18 cellular contexts compared by ENCODE assay signal in the genomic region with DNA sequence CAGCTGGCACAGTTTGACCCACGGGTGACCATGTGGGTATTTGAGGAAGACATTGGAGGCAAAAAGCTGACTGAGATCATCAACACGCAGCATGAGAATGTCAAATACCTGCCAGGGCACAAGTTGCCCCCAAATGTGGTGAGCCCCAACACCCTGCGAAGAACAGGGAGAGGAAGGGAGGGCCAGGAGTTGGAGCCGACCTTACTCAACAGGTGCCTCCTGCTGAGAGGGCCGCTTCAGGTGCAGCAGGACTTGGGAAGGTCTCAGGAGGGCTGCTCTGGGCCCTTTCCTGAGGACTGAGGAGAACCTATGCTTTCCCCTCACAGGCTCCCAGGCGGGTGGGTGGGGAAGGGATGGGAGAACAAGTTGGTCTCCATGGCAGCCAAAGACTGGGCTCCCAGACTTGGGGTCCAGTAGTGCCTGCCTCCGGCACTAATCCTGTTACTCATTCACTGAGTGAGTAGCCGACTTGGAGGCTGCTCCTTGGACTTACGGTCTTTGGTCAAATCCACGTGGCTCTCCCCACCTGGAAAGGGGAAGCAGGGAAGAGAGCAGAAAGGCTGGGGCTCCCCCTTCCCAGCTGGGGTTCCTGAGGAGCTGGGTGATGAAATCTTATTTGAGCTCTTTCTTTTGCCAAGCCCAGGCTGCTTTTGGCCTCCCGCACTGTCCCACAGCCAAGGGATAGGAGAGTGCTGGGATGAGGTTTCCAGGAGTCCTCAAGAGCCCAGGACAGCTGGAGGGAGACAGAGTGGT. TPM values are rescaled to one million over a fixed set of nuclear protein-coding genes. Genes with fewer than 3 reads are reported as not detected.
DNase-seq lines count a peak whose midpoint lies in the region; ATAC-seq, FAIRE-seq and TF ChIP-seq lines count a peak whose summit lies in the region.
"Had no signal": no experiment of that assay in that cellular context is flagged by ENCODE, and none has a peak within 500 bp of the region (broad histone marks: within the 10 kb centered on the region; RNA-seq: fewer than 3 reads in every experiment).

No MANE protein-coding gene starts in this region.

- H3K4me3 Mint-ChIP-seq in progenitor cell of endocrine pancreas (ENCODE audit: low read depth), result no peak overlapping the region
- H3K4me3 Mint-ChIP-seq: activated T-helper 17 cell treated with anti-CD3 and anti-CD28 coated beads, Interleukin-2, amount 50 U/mL, for 72 hours had no signal

- FAIRE-seq in frontal cortex (lab: Jason Lieb, UNC), result no peak

- ATAC-seq in heart right ventricle, result no peak
- ATAC-seq in HG03378 (IDR thresholded peaks at IDR 0.05; ENCODE audit: unreplicated experiment), result no peak
- ATAC-seq: activated T-helper 17 cell treated with anti-CD3 and anti-CD28 coated beads, Interleukin-2, amount 50 U/mL, for 72 hours had no signal

- WGBS in heart right ventricle, 2 donors, result 81 to 83% methylated on average over 11 of the region's 11 CpGs

- intact Hi-C loops in left ventricle myocardium inferior (cut with micrococcal nuclease) (no loop called here), heart right ventricle (cut with DNase I) (no loop called here)

- no peaks in the 10 kb centered on the region for H3K9me3 Mint-ChIP-seq in progenitor cell of endocrine pancreas (ENCODE audit: low read depth)
- H3K9me3 Mint-ChIP-seq: activated T-helper 17 cell treated with anti-CD3 and anti-CD28 coated beads, Interleukin-2, amount 50 U/mL, for 72 hours had no signal

- TF ChIP-seq CTCF in left ventricle myocardium inferior (IDR thresholded peaks at IDR 0.05; ENCODE audit: borderline replicate concordance), result no peak
- TF ChIP-seq CTCF in heart right ventricle (IDR thresholded peaks at IDR 0.05), result no peak
- TF ChIP-seq CTCF in progenitor cell of endocrine pancreas (IDR thresholded peaks at IDR 0.05; ENCODE audit: unreplicated experiment), result no peak

- H3K36me3 Mint-ChIP-seq in progenitor cell of endocrine pancreas (ENCODE audit: insufficient read depth), result peaks cover 4% of the 10 kb centered on the region

- H3K27me3 ChIP-seq in left ventricle myocardium inferior (ENCODE audit: low read depth) (no peaks in the 10 kb centered on the region), heart right ventricle (no peaks in the 10 kb centered on the region)
- H3K27me3 ChIP-seq: spleen had no signal

- H3K36me3 ChIP-seq in left ventricle myocardium inferior, result peaks cover 11% of the 10 kb centered on the region
- peaks cover 0 to 24% (median 6%) of the 10 kb centered on the region in 9 donors for H3K36me3 ChIP-seq in heart right ventricle

- H3K27ac ChIP-seq in left ventricle myocardium inferior (replicated peaks), result peak overlapping the region; percentile 66
- peak overlapping the region in 2 of 10 donors; percentile 18 to 47 for H3K27ac ChIP-seq in heart right ventricle
- H3K27ac ChIP-seq: C4-2B, spleen had no signal

- H3K4me1 Mint-ChIP-seq in progenitor cell of endocrine pancreas (ENCODE audit: low read depth), result peaks cover 18% of the 10 kb centered on the region

- H3K9me3 ChIP-seq in left ventricle myocardium inferior (replicated peaks) (no peaks in the 10 kb centered on the region), heart right ventricle (no peaks in the 10 kb centered on the region)
- H3K9me3 ChIP-seq: spleen had no signal

- H3K27me3 Mint-ChIP-seq in progenitor cell of endocrine pancreas, result peaks cover 7% of the 10 kb centered on the region
- H3K27me3 Mint-ChIP-seq: activated T-helper 17 cell treated with anti-CD3 and anti-CD28 coated beads, Interleukin-2, amount 50 U/mL, for 72 hours had no signal

- H3K4me3 ChIP-seq in left ventricle myocardium inferior, result peak overlapping the region; percentile 59
- peak overlapping the region in 1 of 10 donors; percentile 26 for H3K4me3 ChIP-seq in heart right ventricle
- H3K4me3 ChIP-seq: spleen had no signal

- H3K4me1 ChIP-seq in left ventricle myocardium inferior (peaks cover 52% of the 10 kb centered on the region), heart right ventricle (peaks cover 9 to 50% (median 33%) of the 10 kb centered on the region in 9 donors)

- no peak for DNase-seq in left ventricle myocardium inferior
- DNase-seq in heart right ventricle, result no peak
- DNase-seq in left kidney (ENCODE audit: low read depth, low spot score), result peak; percentile 69
- DNase-seq in progenitor cell of endocrine pancreas (ENCODE audit: low spot score, unreplicated experiment), result no peak
- DNase-seq in RPMI8226, result no peak
- no peak for DNase-seq in frontal cortex (ENCODE audit: low spot score in 2 of 2)
- DNase-seq in activated T-cell treated with anti-CD3 and anti-CD28 coated beads for 4 hours, result no peak
- DNase-seq: activated CD4-positive, CD25-positive, alpha-beta regulatory T cell; DMS153; foreskin melanocyte; NCI-H2029 treated with DMSO at 0.1 percent for 48 hours; NCI-H510A; SIG-M5; spleen; T-helper 2 cell had no signal

- H3K27ac Mint-ChIP-seq in progenitor cell of endocrine pancreas, result peak overlapping the region; percentile 17

RNA-seq across cellular contexts. Expression of a gene that starts 1.0 kb away (rescaled TPM):
- total RNA-seq in left ventricle myocardium inferior (9.0 TPM), heart right ventricle (10 to 100 TPM in 7 of 10 donors, 1 to 10 TPM in 3; 5.2 to 67.7 (median 15.5) TPM), progenitor cell of endocrine pancreas (2.0 and 2.1 TPM in 2 replicates), frontal cortex (9.4 TPM)
- polyA plus RNA-seq in heart right ventricle, result 10 to 100 TPM; 13.2 to 15.8 TPM

RNA-seq across cellular contexts. Expression of a gene that starts 7.2 kb away (rescaled TPM):
- total RNA-seq in left ventricle myocardium inferior (195 TPM), heart right ventricle (100 to 1,000 TPM; 144 to 239 (median 170) TPM), progenitor cell of endocrine pancreas (25.1 and 30.1 TPM in 2 replicates), frontal cortex (11.0 TPM)
- 100 to 1,000 TPM in 1 of 2 donors, 10 to 100 TPM in 1; 93.8 to 167 TPM for polyA plus RNA-seq in heart right ventricle

RNA-seq across cellular contexts. Expression of a gene that starts 19.6 kb away (rescaled TPM):
- 15.4 TPM for total RNA-seq in left ventricle myocardium inferior
- total RNA-seq in heart right ventricle, result 10 to 100 TPM; 13.3 to 24.0 (median 17.4) TPM
- polyA plus RNA-seq in heart right ventricle, result 10 to 100 TPM; 12.0 to 13.0 TPM
- 160 and 167 TPM in 2 replicates for total RNA-seq in progenitor cell of endocrine pancreas
- total RNA-seq in frontal cortex, result 35.1 TPM

RNA-seq across cellular contexts. Expression of a gene that starts 47.4 kb away (rescaled TPM):
- total RNA-seq in left ventricle myocardium inferior (0.96 TPM), heart right ventricle (1 to 10 TPM in 4 of 10 donors, under 1 TPM in 6; 0.17 to 1.6 (median 0.82) TPM), progenitor cell of endocrine pancreas (5.2 and 5.7 TPM in 2 replicates), frontal cortex (15.5 TPM)
- under 1 TPM; 0.59 to 0.74 TPM for polyA plus RNA-seq in heart right ventricle
